In genomic region chr20:31603822-31604566, GRCh38 we compare ENCODE assay signal across 8 cellular contexts. TPM values are rescaled to one million over a fixed set of nuclear protein-coding genes. Genes with fewer than 3 reads are reported as not detected.
DNase-seq lines count a peak whose midpoint lies in the region; ATAC-seq and TF ChIP-seq lines count a peak whose summit lies in the region.

No MANE protein-coding gene starts in this region.

- peak; percentile 82 to 84 for ATAC-seq in left cardiac atrium

- POLR2A ChIA-PET in HEK293 (lab: Yijun Ruan, JAX) = interaction anchor here (0.9 to 8.7 kb wide), 15 partner anchors 9 to 135 kb away, joined by 3 to 255 read pairs (median 10); partner anchors contain the start of genes BCL2L1 and TPX2

- intact Hi-C loops in left cardiac atrium (cut with DNase I) (loop anchor here in 1 of 2 donors (2.0 kb wide), 1 partner anchor 31 kb away; no protein-coding TSS in a partner anchor), tibial artery (cut with DNase I; ENCODE audit: low total_unique reads) (loop anchor here (2.0 kb wide), 1 partner anchor 31 kb away; no protein-coding TSS in a partner anchor)

- peak overlapping the region; percentile 80 for H3K27ac ChIP-seq in HEK293 (ENCODE audit: extremely low read depth, low read depth, low read length)
- peak overlapping the region; percentile 90 to 94 for H3K27ac ChIP-seq in tibial artery

- peak overlapping the region; percentile 45 for H3K4me3 ChIP-seq in HEK293 (ENCODE audit: low read depth, low read length)
- H3K4me3 ChIP-seq in tibial artery = peak overlapping the region; percentile 68 to 83

- no peaks in the 10 kb centered on the region for H3K27me3 ChIP-seq in tibial artery

- CTCF ChIA-PET in HEK293 (lab: Yijun Ruan, JAX) = interaction anchor here (0.6 to 26.4 kb wide), 11 partner anchors 9 to 227 kb away, joined by 3 to 1204 read pairs (median 3); no protein-coding TSS in a partner anchor

- H3K36me3 ChIP-seq in HEK293 (ENCODE audit: control insufficient read depth in 2 of 2, insufficient read depth in 1 of 2, low read length in 2 of 2) (peaks cover 0 to 17% of the 10 kb centered on the region in 2 experiments; a peak in 1 of 3 replicates), tibial artery (peaks cover 0 to 16% (median 0%) of the 10 kb centered on the region in 3 donors)

- H3K4me1 ChIP-seq in HEK293 (ENCODE audit: control insufficient read depth, insufficient read depth, low read length) (peaks cover 15% of the 10 kb centered on the region), tibial artery (peaks cover 0 to 42% (median 28%) of the 10 kb centered on the region in 4 donors)

- H3K9me3 ChIP-seq in HEK293 (ENCODE audit: control insufficient read depth, insufficient read depth, low read depth, low read length) (no peaks in the 10 kb centered on the region), tibial artery (no peaks in the 10 kb centered on the region)

- DNase-seq in DMS79 (lab: John Stamatoyannopoulos, UW) = peak; percentile 99
- DNase-seq in NCI-H187 (lab: John Stamatoyannopoulos, UW) = peak; percentile 96 to 98
- peak; percentile 68 to 80 (median 79) for DNase-seq in T-helper 1 cell
- DNase-seq in amniotic stem cell (lab: John Stamatoyannopoulos, UW) = peak; percentile 90
- DNase-seq in left cardiac atrium = peak; percentile 99
- DNase-seq in pons (ENCODE audit: low spot score) = peak; percentile 95
- peak; percentile 97 to 99 for DNase-seq in tibial artery

- TF ChIP-seq CTCF in HEK293 (tag by site-specific recombination; IDR thresholded peaks at IDR 0.05) (no peak), tibial artery (IDR thresholded peaks at IDR 0.05) (no peak)

TF ChIP-seq in HEK293, 187 proteins besides CTCF, POLR2A, EP300 and RAD21 (continues in another document):
- no peak for TF ChIP-seq ZNF48 (tag by site-specific recombination; IDR thresholded peaks at IDR 0.05)
- no peak for TF ChIP-seq ZNF416 (tag by site-specific recombination; IDR thresholded peaks at IDR 0.05)
- no peak for TF ChIP-seq ZNF610 (tag by site-specific recombination; IDR thresholded peaks at IDR 0.05; ENCODE audit: borderline replicate concordance)
- TF ChIP-seq, protein P1, sequence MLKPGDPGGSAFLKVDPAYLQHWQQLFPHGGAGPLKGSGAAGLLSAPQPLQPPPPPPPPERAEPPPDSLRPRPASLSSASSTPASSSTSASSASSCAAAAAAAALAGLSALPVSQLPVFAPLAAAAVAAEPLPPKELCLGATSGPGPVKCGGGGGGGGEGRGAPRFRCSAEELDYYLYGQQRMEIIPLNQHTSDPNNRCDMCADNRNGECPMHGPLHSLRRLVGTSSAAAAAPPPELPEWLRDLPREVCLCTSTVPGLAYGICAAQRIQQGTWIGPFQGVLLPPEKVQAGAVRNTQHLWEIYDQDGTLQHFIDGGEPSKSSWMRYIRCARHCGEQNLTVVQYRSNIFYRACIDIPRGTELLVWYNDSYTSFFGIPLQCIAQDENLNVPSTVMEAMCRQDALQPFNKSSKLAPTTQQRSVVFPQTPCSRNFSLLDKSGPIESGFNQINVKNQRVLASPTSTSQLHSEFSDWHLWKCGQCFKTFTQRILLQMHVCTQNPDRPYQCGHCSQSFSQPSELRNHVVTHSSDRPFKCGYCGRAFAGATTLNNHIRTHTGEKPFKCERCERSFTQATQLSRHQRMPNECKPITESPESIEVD (tag by site-specific recombination; IDR thresholded peaks at IDR 0.05) = no peak
- no peak for TF ChIP-seq ZNF146 (tag by site-specific recombination; IDR thresholded peaks at IDR 0.05)
- peak; percentile 74 for TF ChIP-seq PRDM10 (tag by site-specific recombination; IDR thresholded peaks at IDR 0.05)
- TF ChIP-seq ZNF350 (tag by site-specific recombination; IDR thresholded peaks at IDR 0.05) = no peak
- TF ChIP-seq MZF1 (tag by site-specific recombination; IDR thresholded peaks at IDR 0.05; ENCODE audit: borderline replicate concordance) = no peak
- TF ChIP-seq ZNF76 (tag by site-specific recombination; IDR thresholded peaks at IDR 0.05; ENCODE audit: borderline replicate concordance, low read depth) = peak; percentile 58
- no peak for TF ChIP-seq ZNF239 (tag by site-specific recombination; IDR thresholded peaks at IDR 0.05)
- peak; percentile 73 for TF ChIP-seq GLIS2 (tag by site-specific recombination; IDR thresholded peaks at IDR 0.05)
- TF ChIP-seq ZNF302 (tag by site-specific recombination; IDR thresholded peaks at IDR 0.05; ENCODE audit: low read depth) = no peak
- TF ChIP-seq ZBTB1 (tag by site-specific recombination; IDR thresholded peaks at IDR 0.05) = 0 out of 2 replicates have a peak, but pooled peaks have one; percentile 45
- TF ChIP-seq ZNF366 (tag by site-specific recombination; conservative IDR thresholded peaks at IDR 0.05) = no peak
- no peak for TF ChIP-seq ZNF23 (tag by site-specific recombination; IDR thresholded peaks at IDR 0.05; ENCODE audit: borderline replicate concordance)
- peak; percentile 99 for TF ChIP-seq OVOL3 (tag by site-specific recombination; IDR thresholded peaks at IDR 0.05)
- 0 out of 2 replicates have a peak, but pooled peaks have one; percentile 4 for TF ChIP-seq OSR2 (tag by site-specific recombination; IDR thresholded peaks at IDR 0.05)
- no peak for TF ChIP-seq HOXA7 (CRISPR knock-in tag; IDR thresholded peaks at IDR 0.05; ENCODE audit: borderline replicate concordance)
- TF ChIP-seq BCL11B (tag by site-specific recombination; IDR thresholded peaks at IDR 0.05; ENCODE audit: low read depth) = no peak
- TF ChIP-seq ATF2 (tag by site-specific recombination; IDR thresholded peaks at IDR 0.05; ENCODE audit: low read depth) = peak; percentile 99
- TF ChIP-seq KLF1 (tag by site-specific recombination; IDR thresholded peaks at IDR 0.05) = peak; percentile 42
- TF ChIP-seq ZNF398 (tag by site-specific recombination; IDR thresholded peaks at IDR 0.05) = peak; percentile 90
- TF ChIP-seq ZNF324 (tag by site-specific recombination; IDR thresholded peaks at IDR 0.05) = no peak
- TF ChIP-seq ZNF629 (tag by site-specific recombination; IDR thresholded peaks at IDR 0.05) = peak; percentile 98
- no peak for TF ChIP-seq MEIS1 (CRISPR knock-in tag; IDR thresholded peaks at IDR 0.05; ENCODE audit: borderline replicate concordance)
- no peak for TF ChIP-seq ZNF558 (tag by site-specific recombination; IDR thresholded peaks at IDR 0.05)
- no peak; the same call in 1 of the 2 replicates for TF ChIP-seq ZIC2 (tag by site-specific recombination; IDR thresholded peaks at IDR 0.05)
- no peak for TF ChIP-seq ZNF623 (tag by site-specific recombination; IDR thresholded peaks at IDR 0.05)
- no peak for TF ChIP-seq ZNF747 (tag by site-specific recombination; IDR thresholded peaks at IDR 0.05)
- no peak for TF ChIP-seq REPIN1 (tag by site-specific recombination; IDR thresholded peaks at IDR 0.05; ENCODE audit: low read depth)

RNA-seq across cellular contexts. Expression of gene ID1, which starts 1.1 kb away (rescaled TPM):
- 100 to 1,000 TPM; 103 to 222 TPM for total RNA-seq in left cardiac atrium

RNA-seq across cellular contexts. Expression of gene COX4I2, which starts 33.7 kb away (rescaled TPM):
- 10 to 100 TPM; 11.4 to 12.6 TPM for total RNA-seq in left cardiac atrium

Comparison
In these comparisons a context has a peak if more than half of its experiments do, and no peak if none do; other contexts are left out.
1. Peak in every context shown above with its lines: DNase-seq, ATAC-seq, H3K4me3 ChIP-seq and H3K27ac ChIP-seq.